7 cellular contexts compared by ENCODE assay signal in genomic region chr11:66334605-66335442, GRCh38. TPM values are rescaled to one million over a fixed set of nuclear protein-coding genes. Genes with fewer than 3 reads are reported as not detected.
DNase-seq lines count a peak whose midpoint lies in the region; ATAC-seq and TF ChIP-seq lines count a peak whose summit lies in the region.
"Had no signal": no experiment of that assay in that cellular context is flagged by ENCODE, and none has a peak within 500 bp of the region (broad histone marks: within the 10 kb centered on the region; RNA-seq: fewer than 3 reads in every experiment).

No MANE protein-coding gene starts in this region.

- H3K27ac ChIP-seq in ACC112 (ENCODE audit: low read depth, low read length), result peak overlapping the region; percentile 99
- H3K27ac ChIP-seq in PC-3 (ENCODE audit: low read length), result peak overlapping the region; percentile 96

- POLR2A ChIA-PET in PC-3 (lab: Charles Lee; ENCODE audit: unreplicated experiment), result interaction anchor here (0.7 to 1.9 kb wide), 3 partner anchors 8 to 22 kb away, joined by 3 to 16 read pairs (median 3); no protein-coding TSS in a partner anchor

- H3K4me1 ChIP-seq in ACC112 (ENCODE audit: control insufficient read depth, insufficient read depth, low read length, unreplicated experiment) (peaks cover 31% of the 10 kb centered on the region), PC-3 (ENCODE audit: insufficient read depth, low read length) (peaks cover 31% of the 10 kb centered on the region)

- H3K9ac ChIP-seq in PC-3 (ENCODE audit: low read length), result peak overlapping the region; percentile 96

- H4K20me1 ChIP-seq in PC-3 (ENCODE audit: low read length), result no peaks in the 10 kb centered on the region

- H3K36me3 ChIP-seq in ACC112 (ENCODE audit: insufficient read depth, low read length) (peaks cover 8% of the 10 kb centered on the region; the same call in 1 of the 2 replicates), PC-3 (ENCODE audit: low read depth, low read length) (peaks cover 22% of the 10 kb centered on the region; the same call in 1 of the 2 replicates)

- H3K27me3 ChIP-seq in ACC112 (ENCODE audit: insufficient read depth, low read length) (no peaks in the 10 kb centered on the region), PC-3 (ENCODE audit: low read length) (no peaks in the 10 kb centered on the region)

- peaks cover 7% of the 10 kb centered on the region for H3F3A ChIP-seq in PC-3 (ENCODE audit: low read length, unreplicated experiment)

- TF ChIP-seq CTCF in PC-3 (conservative IDR thresholded peaks at IDR 0.05; ENCODE audit: low read depth, low read length), result no peak

- DNase-seq in PC-3, result no peak
- DNase-seq in left cardiac atrium, result peak; percentile 36
- DNase-seq in NK-92 (lab: John Stamatoyannopoulos, UW; ENCODE audit: unreplicated experiment), result no peak
- DNase-seq in stimulated activated naive CD4-positive, alpha-beta T cell treated with Interleukin-2 at 50 U/mL for 16 hours (lab: John Stamatoyannopoulos, UW), result no peak
- DNase-seq: activated CD8-positive, alpha-beta memory T cell treated with anti-CD3 and anti-CD28 coated beads for 24 hours had no signal

- H3K9me2 ChIP-seq in PC-3 (replicated peaks; ENCODE audit: low read length), result no peaks in the 10 kb centered on the region

- H3K4me2 ChIP-seq in PC-3 (ENCODE audit: low read length), result peak overlapping the region; percentile 96

- BruUV-seq in PC-3 (replicated peaks; lab: Mats Ljungman, UMichigan), result no TSS peak

- H3K4me3 ChIP-seq in ACC112 (ENCODE audit: low read depth, low read length) (peak overlapping the region; percentile 93), PC-3 (ENCODE audit: low read length) (peak overlapping the region; percentile 81)

- H3K9me3 ChIP-seq in PC-3 (ENCODE audit: low read length), result no peaks in the 10 kb centered on the region

- intact Hi-C loops in PC-3 (cut with micrococcal nuclease) (no loop called here), left cardiac atrium (cut with DNase I) (no loop called here)

- CTCF ChIA-PET in PC-3 (lab: Charles Lee), result interaction anchor here (1.1 to 2.6 kb wide), 4 partner anchors 23 to 77 kb away, joined by 3 to 21 read pairs (median 8); partner anchors contain the start of gene YIF1A

- ATAC-seq in PC-3 (no peak), left cardiac atrium (no peak), GM18502 (IDR thresholded peaks at IDR 0.05; ENCODE audit: poor library complexity, unreplicated experiment) (no peak)

- H3K79me2 ChIP-seq in ACC112 (ENCODE audit: control insufficient read depth, insufficient read depth, low read length, unreplicated experiment) (peaks cover 31% of the 10 kb centered on the region), PC-3 (ENCODE audit: low read length) (peaks cover 17% of the 10 kb centered on the region)

- no peak overlapping the region for H2AFZ ChIP-seq in ACC112 (ENCODE audit: low read length, unreplicated experiment)
- no peak overlapping the region for H2AFZ ChIP-seq in PC-3 (ENCODE audit: low read length)

RNA-seq across cellular contexts. Expression of gene RIN1, which starts 1.4 kb away (rescaled TPM):
- total RNA-seq in PC-3 (2014; rRNA removed) (41.2 and 71.8 TPM in 2 replicates), left cardiac atrium (1 to 10 TPM; 2.2 to 4.6 TPM)

RNA-seq across cellular contexts. Expression of gene BRMS1, which starts 10.1 kb away (rescaled TPM):
- total RNA-seq in PC-3 (2014; rRNA removed) (123 and 176 TPM in 2 replicates), left cardiac atrium (10 to 100 TPM; 14.9 to 19.3 TPM)

RNA-seq across cellular contexts. Expression of gene B4GAT1, which starts 12.6 kb away (rescaled TPM):
- total RNA-seq in PC-3 (2014; rRNA removed), result 38.9 and 41.1 TPM in 2 replicates
- total RNA-seq in left cardiac atrium, result 10 to 100 TPM; 37.9 to 41.1 TPM

RNA-seq across cellular contexts. Expression of gene CD248, which starts 18.0 kb away (rescaled TPM):
- total RNA-seq in PC-3 (2014; rRNA removed) (not detected in 2 replicates), left cardiac atrium (10 to 100 TPM; 43.8 to 54.3 TPM)

RNA-seq across cellular contexts. Expression of gene SLC29A2, which starts 36.7 kb away (rescaled TPM):
- total RNA-seq in PC-3 (2014; rRNA removed) (25.5 and 27.8 TPM in 2 replicates), left cardiac atrium (10 to 100 TPM; 15.1 to 16.6 TPM)
